34 cellular contexts compared by ENCODE assay signal in the genomic region with DNA sequence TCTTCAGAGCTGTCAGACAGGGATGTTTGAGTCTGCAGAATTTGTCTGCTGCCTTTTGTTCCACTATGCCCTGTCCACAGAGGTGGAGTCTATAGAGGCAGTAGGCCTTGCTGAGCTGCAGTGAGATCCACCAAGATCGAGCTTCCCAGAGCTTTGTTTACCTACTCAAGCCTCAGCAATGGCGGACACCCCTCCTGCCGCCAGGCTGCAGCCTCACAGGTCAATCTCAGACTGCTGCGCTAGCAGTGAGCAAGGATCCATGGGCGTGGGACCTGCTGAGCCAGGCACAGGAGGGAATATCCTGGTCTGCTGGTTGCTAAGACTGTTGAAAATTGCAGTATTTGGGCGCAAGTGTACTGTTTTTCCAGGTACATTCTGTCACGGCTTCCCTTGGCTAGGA. TPM values are rescaled to one million over a fixed set of nuclear protein-coding genes. Genes with fewer than 3 reads are reported as not detected.
"Had no signal": no experiment of that assay in that cellular context is flagged by ENCODE, and none has a peak within 500 bp of the region (broad histone marks: within the 10 kb centered on the region; RNA-seq: fewer than 3 reads in every experiment).

No MANE protein-coding gene starts in this region.

- ATAC-seq: activated CD8-positive, alpha-beta T cell treated with anti-CD3 and anti-CD28 coated beads for 36 hours; activated naive CD4-positive, alpha-beta T cell treated with anti-CD3 and anti-CD28 coated beads, Interleukin-2, amount 50 U/mL, for 72 hours; activated T-cell treated with anti-CD3 and anti-CD28 coated beads, Interleukin-2, amount 50 U/mL, for 4 hours; activated T-cell treated with anti-CD3 and anti-CD28 coated beads, Interleukin-2, amount 50 U/mL, for 72 hours; activated T-helper 17 cell treated with anti-CD3 and anti-CD28 coated beads, Interleukin-2, amount 50 U/mL, for 72 hours; body of pancreas had no signal

- H3K27ac ChIP-seq: adrenal gland, body of pancreas, brain microvascular endothelial cell, breast epithelium, VCaP had no signal

- H3K4me1 ChIP-seq: adrenal gland, body of pancreas, breast epithelium had no signal

- H3K4me3 Mint-ChIP-seq: activated B cell treated with CpG ODN at 0.5 μM for 24 hours; activated CD4-positive, alpha-beta memory T cell treated with anti-CD3 and anti-CD28 coated beads for 36 hours; activated CD4-positive, alpha-beta T cell treated with anti-CD3 and anti-CD28 coated beads, Interleukin-2, amount 10 ng/mL, durations not matched to agents 24 days and 14 days; activated CD8-positive, alpha-beta T cell treated with anti-CD3 and anti-CD28 coated beads for 36 hours; activated naive CD4-positive, alpha-beta T cell treated with anti-CD3 and anti-CD28 coated beads for 36 hours; activated naive CD8-positive, alpha-beta T cell treated with anti-CD3 and anti-CD28 coated beads for 36 hours; activated T-cell treated with anti-CD3 and anti-CD28 coated beads, Interleukin-2, amount 50 U/mL, for 4 hours; activated T-cell treated with anti-CD3 and anti-CD28 coated beads, Interleukin-2, amount 50 U/mL, for 72 hours; activated T-helper 1 cell treated with anti-CD3 and anti-CD28 coated beads, Interleukin-12 subunit alpha, Interleukin-12 subunit beta, Interleukin-2, Interleukin-4 antibody, amounts not matched to agents 30 ng/mL and 10 ng/mL and 1 ng/mL, durations not matched to agents 14 hours and 24 hours and 36 hours; activated T-helper 17 cell treated with anti-CD3 and anti-CD28 coated beads, Interleukin-2, amount 50 U/mL, for 72 hours; T-helper 1 cell treated with Interleukin-12 subunit alpha and Interleukin-12 subunit beta and Interleukin-4 antibody, amounts not matched to agents 30 μg/mL and 1 μg/mL, for 36 hours; T-helper 2 cell treated with Interferon-gamma antibody and Interleukin-4, amounts not matched to agents 5 μg/mL and 100 μg/mL, for 36 hours had no signal

- H3K27me3 Mint-ChIP-seq: activated B cell treated with CpG ODN at 0.5 μM for 24 hours; activated CD4-positive, alpha-beta memory T cell treated with anti-CD3 and anti-CD28 coated beads for 36 hours; activated CD4-positive, alpha-beta T cell treated with anti-CD3 and anti-CD28 coated beads, Interleukin-2, amount 10 ng/mL, durations not matched to agents 24 days and 14 days; activated CD8-positive, alpha-beta T cell treated with anti-CD3 and anti-CD28 coated beads for 36 hours; activated naive CD8-positive, alpha-beta T cell treated with anti-CD3 and anti-CD28 coated beads for 36 hours; activated T-helper 17 cell treated with anti-CD3 and anti-CD28 coated beads, Interleukin-2, amount 50 U/mL, for 72 hours had no signal

- H3K27me3 ChIP-seq: adrenal gland, body of pancreas, brain microvascular endothelial cell, breast epithelium had no signal

- H3K36me3 ChIP-seq: adrenal gland, brain microvascular endothelial cell, breast epithelium had no signal

- H3K9me3 ChIP-seq: adrenal gland, body of pancreas had no signal

- H3K27ac Mint-ChIP-seq: activated B cell treated with CpG ODN at 0.5 μM for 24 hours; activated CD4-positive, alpha-beta memory T cell treated with anti-CD3 and anti-CD28 coated beads for 36 hours; activated CD4-positive, alpha-beta T cell treated with anti-CD3 and anti-CD28 coated beads, Interleukin-2, amount 10 ng/mL, durations not matched to agents 24 days and 14 days; activated CD8-positive, alpha-beta T cell treated with anti-CD3 and anti-CD28 coated beads for 36 hours; activated naive CD4-positive, alpha-beta T cell treated with anti-CD3 and anti-CD28 coated beads for 36 hours; activated naive CD4-positive, alpha-beta T cell treated with anti-CD3 and anti-CD28 coated beads, Interleukin-2, amount 50 U/mL, for 72 hours; activated naive CD8-positive, alpha-beta T cell treated with anti-CD3 and anti-CD28 coated beads for 36 hours; activated T-cell treated with anti-CD3 and anti-CD28 coated beads, Interleukin-2, amount 50 U/mL, for 72 hours; activated T-helper 1 cell treated with anti-CD3 and anti-CD28 coated beads, Interleukin-12 subunit alpha, Interleukin-12 subunit beta, Interleukin-2, Interleukin-4 antibody, amounts not matched to agents 30 ng/mL and 10 ng/mL and 1 ng/mL, durations not matched to agents 14 hours and 24 hours and 36 hours; activated T-helper 17 cell treated with anti-CD3 and anti-CD28 coated beads, Interleukin-2, amount 50 U/mL, for 72 hours; T-helper 1 cell treated with Interleukin-12 subunit alpha and Interleukin-12 subunit beta and Interleukin-4 antibody, amounts not matched to agents 30 μg/mL and 1 μg/mL, for 36 hours; T-helper 2 cell treated with Interferon-gamma antibody and Interleukin-4, amounts not matched to agents 5 μg/mL and 100 μg/mL, for 36 hours had no signal

- H3K4me1 Mint-ChIP-seq: activated B cell treated with CpG ODN at 0.5 μM for 24 hours; activated CD4-positive, alpha-beta T cell treated with anti-CD3 and anti-CD28 coated beads, Interleukin-2, amount 10 ng/mL, durations not matched to agents 24 days and 14 days; activated naive CD8-positive, alpha-beta T cell treated with anti-CD3 and anti-CD28 coated beads for 36 hours; activated T-helper 17 cell treated with anti-CD3 and anti-CD28 coated beads, Interleukin-2, amount 50 U/mL, for 72 hours had no signal

- H3K4me3 ChIP-seq: adrenal gland, body of pancreas, breast epithelium had no signal

- DNase-seq: activated B cell treated with CpG ODN at 0.5 μM for 24 hours; activated CD4-positive, alpha-beta memory T cell treated with anti-CD3 and anti-CD28 coated beads for 36 hours; activated CD4-positive, alpha-beta T cell treated with anti-CD3 and anti-CD28 coated beads for 4 hours; activated CD4-positive, alpha-beta T cell treated with anti-CD3 and anti-CD28 coated beads, Interleukin-2, amount 10 ng/mL, durations not matched to agents 24 days and 14 days; activated CD4-positive, alpha-beta T cell treated with anti-CD3 and anti-CD28 coated beads, Interleukin-2, amount 50 U/mL, for 1 hour; activated CD4-positive, alpha-beta T cell treated with anti-CD3 and anti-CD28 coated beads, Interleukin-2, amount 50 U/mL, for 4 hours; activated CD4-positive, CD25-positive, alpha-beta regulatory T cell treated with anti-CD3 and anti-CD28 coated beads, Interleukin-2, amount 50 U/mL, for 72 hours; activated CD8-positive, alpha-beta memory T cell treated with anti-CD3 and anti-CD28 coated beads, Interleukin-2, amount 50 U/mL, for 4 hours; activated CD8-positive, alpha-beta T cell treated with anti-CD3 and anti-CD28 coated beads for 36 hours; activated effector memory CD4-positive, alpha-beta T cell treated with anti-CD3 and anti-CD28 coated beads, Interleukin-2, amount 50 U/mL, for 16 hours; activated gamma-delta T cell treated with Interleukin-2 at 50 U/mL for 16 hours; activated naive CD4-positive, alpha-beta T cell; activated naive CD4-positive, alpha-beta T cell treated with anti-CD3 and anti-CD28 coated beads for 36 hours; activated naive CD4-positive, alpha-beta T cell treated with anti-CD3 and anti-CD28 coated beads, Interleukin-2, amount 50 U/mL, for 16 hours; activated naive CD8-positive, alpha-beta T cell treated with anti-CD3 and anti-CD28 coated beads for 36 hours; activated T-cell treated with anti-CD3 and anti-CD28 coated beads for 4 hours; activated T-cell treated with anti-CD3 and anti-CD28 coated beads, Interleukin-2, amount 50 U/mL, for 1 hour; activated T-cell treated with anti-CD3 and anti-CD28 coated beads, Interleukin-2, amount 50 U/mL, for 4 hours; activated T-cell treated with anti-CD3 and anti-CD28 coated beads, Interleukin-2, amount 50 U/mL, for 72 hours; adrenal gland; amniotic stem cell; aorta; body of pancreas; brain microvascular endothelial cell; central memory CD4-positive, alpha-beta T cell; T-helper 2 cell; T-helper 9 cell had no signal

- H3K9me3 Mint-ChIP-seq: activated CD4-positive, alpha-beta memory T cell treated with anti-CD3 and anti-CD28 coated beads for 36 hours; activated CD8-positive, alpha-beta T cell treated with anti-CD3 and anti-CD28 coated beads for 36 hours; T-helper 2 cell treated with Interferon-gamma antibody and Interleukin-4, amounts not matched to agents 5 μg/mL and 100 μg/mL, for 36 hours had no signal

- H3K36me3 Mint-ChIP-seq: activated CD4-positive, alpha-beta memory T cell treated with anti-CD3 and anti-CD28 coated beads for 36 hours; activated naive CD4-positive, alpha-beta T cell treated with anti-CD3 and anti-CD28 coated beads, Interleukin-2, amount 50 U/mL, for 72 hours; activated naive CD8-positive, alpha-beta T cell treated with anti-CD3 and anti-CD28 coated beads for 36 hours had no signal

RNA-seq across cellular contexts. Expression of a gene that starts 28.4 kb away (rescaled TPM):
- total RNA-seq: activated B cell treated with CpG ODN at 0.5 μM for 24 hours; activated naive CD8-positive, alpha-beta T cell treated with anti-CD3 and anti-CD28 coated beads for 36 hours had no signal
